29 cellular contexts compared by ENCODE assay signal in the genomic region with DNA sequence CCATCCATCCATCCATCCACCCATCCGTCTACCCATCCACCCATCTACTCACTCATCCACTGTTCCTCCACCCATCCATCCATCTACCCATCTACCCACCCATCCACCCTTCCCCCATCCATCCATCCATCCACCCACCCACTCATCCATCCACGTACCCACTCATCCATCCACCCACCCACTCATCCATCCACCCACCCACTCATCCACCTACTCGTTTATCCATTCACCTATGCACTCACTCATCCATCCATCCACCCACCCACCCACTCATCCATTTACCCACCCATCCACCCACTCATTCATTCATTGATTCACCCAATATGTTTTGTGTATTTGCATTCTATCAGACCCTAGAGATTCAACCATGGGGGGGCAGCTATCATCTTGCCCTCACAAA. TPM values are rescaled to one million over a fixed set of nuclear protein-coding genes. Genes with fewer than 3 reads are reported as not detected.
DNase-seq lines count a peak whose midpoint lies in the region; ATAC-seq, FAIRE-seq and TF ChIP-seq lines count a peak whose summit lies in the region.
"Had no signal": no experiment of that assay in that cellular context is flagged by ENCODE, and none has a peak within 500 bp of the region (broad histone marks: within the 10 kb centered on the region; RNA-seq: fewer than 3 reads in every experiment).

No MANE protein-coding gene starts in this region.

- H2AFZ ChIP-seq in K562 (ENCODE audit: low read depth, low read length) = no peak overlapping the region
- H2AFZ ChIP-seq: PC-9 had no signal

- no peaks in the 10 kb centered on the region for H4K20me1 ChIP-seq in BLaER1 treated with 17β-estradiol and CSF1 and Interleukin-3, amounts not matched to agents 10 nM and 100 nM
- H4K20me1 ChIP-seq in K562 (replicated peaks; ENCODE audit: control insufficient read depth, insufficient read depth, low read length) = no peaks in the 10 kb centered on the region

- intact Hi-C loops in K562 (cut with micrococcal nuclease) = no loop called here
- intact Hi-C loops in breast epithelium (cut with DNase I; ENCODE audit: low total_unique reads) = no loop called here

- no peak for TF ChIP-seq RAD21 in K562 (CRISPR knock-in tag; conservative IDR thresholded peaks at IDR 0.05 in 1 of 2, IDR thresholded peaks at IDR 0.05 in 1 of 2)

- no peak for DNase-seq in GM12892 (ENCODE audit: insufficient read length)
- DNase-seq in K562 (ENCODE audit: extremely low read depth in 1 of 4, low spot score in 3 of 4) = no peak
- no peak for DNase-seq in natural killer cell treated with Interleukin-12 subunit alpha and Interleukin-12 subunit beta and Interleukin-15 and Interleukin-18, amount 100 ng/mL, for 72 hours (ENCODE audit: low spot score)
- DNase-seq in NCI-H2107 (lab: John Stamatoyannopoulos, UW) = no peak
- DNase-seq in breast epithelium (ENCODE audit: low spot score in 2 of 2) = no peak
- no peak for DNase-seq in OCI-M1 (lab: John Stamatoyannopoulos, UW)
- DNase-seq in DMS79 treated with DMSO at 0.1 percent for 48 hours (lab: John Stamatoyannopoulos, UW) = no peak
- DNase-seq: Caco-2; CD8-positive, alpha-beta T cell; DMS 273 treated with DMSO at 0.1 percent for 48 hours; DMS79; Kasumi-1; NCI-H1105; NCI-H1436 treated with DMSO at 0.1 percent for 48 hours; NCI-H1930; NCI-H446; NCI-H524 treated with DMSO at 0.1 percent for 48 hours; NCI-H82; NK-92 treated with Interleukin-12 subunit alpha and Interleukin-12 subunit beta, amount 100 ng/mL, for 24 hours; PC-9; Right ventricle myocardium superior had no signal

- ATAC-seq in K562 = no peak
- ATAC-seq in natural killer cell treated with Interleukin-12 subunit alpha and Interleukin-12 subunit beta and Interleukin-15 and Interleukin-18, amount 100 ng/mL, for 72 hours = no peak
- ATAC-seq: CD8-positive, alpha-beta T cell; HepG2 had no signal

- peaks cover 12% of the 10 kb centered on the region; the same call in 2 of the 3 replicates for H3K79me2 ChIP-seq in K562 (ENCODE audit: control insufficient read depth, insufficient read depth, low read length)

- no peak overlapping the region for H3K9ac ChIP-seq in BLaER1 treated with 17β-estradiol and CSF1 and Interleukin-3, amounts not matched to agents 10 nM and 100 nM
- H3K9ac ChIP-seq in K562 (ENCODE audit: insufficient read depth in 1 of 2, low read depth in 2 of 2, low read length in 2 of 2) = no peak overlapping the region
- H3K9ac ChIP-seq: BLaER1 had no signal

- peaks cover 54 to 61% of the 10 kb centered on the region in 2 donors for H3K4me1 Mint-ChIP-seq in natural killer cell treated with Interleukin-12 subunit alpha and Interleukin-12 subunit beta and Interleukin-15 and Interleukin-18, amount 100 ng/mL, for 72 hours (ENCODE audit: low read depth in 2 of 2)

- TF ChIP-seq POLR2A in GM12892 (IDR thresholded peaks at IDR 0.05; ENCODE audit: low read depth, low read length) = no peak
- TF ChIP-seq POLR2A in K562 (conservative IDR thresholded peaks at IDR 0.05) = no peak
- no peak for TF ChIP-seq POLR2A in breast epithelium (IDR thresholded peaks at IDR 0.05)

- POLR2A ChIA-PET in K562 (lab: Yijun Ruan, JAX) = no interaction called here

- BruUV-seq in K562 (replicated peaks; lab: Mats Ljungman, UMichigan) = TSS peak; percentile 18

- WGBS in K562 (ENCODE audit: insufficient coverage, low coverage, missing lambda C conversion rate) = 56% methylated on average over 2 of the region's 3 CpGs

- peaks cover 13% of the 10 kb centered on the region for H3K36me3 Mint-ChIP-seq in natural killer cell treated with Interleukin-12 subunit alpha and Interleukin-12 subunit beta and Interleukin-15 and Interleukin-18, amount 100 ng/mL, for 72 hours
- H3K36me3 Mint-ChIP-seq: CD8-positive, alpha-beta T cell had no signal

- in situ Hi-C loops in K562 (cut with MboI) = no loop called here

- TF ChIP-seq CTCF in K562 (IDR thresholded peaks at IDR 0.05 in 2 of 3, conservative IDR thresholded peaks at IDR 0.05 in 1 of 3; ENCODE audit: insufficient read depth in 2 of 3, low read depth in 1 of 3, low read length in 3 of 3) = no peak
- no peak for TF ChIP-seq CTCF in breast epithelium (IDR thresholded peaks at IDR 0.05)

- peak overlapping the region in 1 of 11 experiments; percentile 90; a peak in 1 of 22 replicates for H3K27ac ChIP-seq in BLaER1 treated with 17β-estradiol and CSF1 and Interleukin-3, amounts not matched to agents 10 nM and 100 nM
- H3K27ac ChIP-seq in K562 (ENCODE audit: extremely low read depth, low read depth, low read length) (no peak overlapping the region), breast epithelium (no peak overlapping the region)
- H3K27ac ChIP-seq: PC-9, SJSA1 had no signal

- peak overlapping the region; percentile 49 for H3K4me3 Mint-ChIP-seq in natural killer cell treated with Interleukin-12 subunit alpha and Interleukin-12 subunit beta and Interleukin-15 and Interleukin-18, amount 100 ng/mL, for 72 hours
- H3K4me3 Mint-ChIP-seq: CD8-positive, alpha-beta T cell had no signal

- H3K9me1 ChIP-seq in K562 (ENCODE audit: control insufficient read depth, insufficient read depth, low read length) = no peaks in the 10 kb centered on the region

- no peak for TF ChIP-seq EP300 in K562 (IDR thresholded peaks at IDR 0.05; ENCODE audit: low read length)

- CTCF ChIA-PET in K562 (lab: Yijun Ruan, JAX; ENCODE audit: low intra/inter-chr PET ratio) = no interaction called here

- H3K9me3 ChIP-seq in BLaER1 treated with 17β-estradiol and CSF1 and Interleukin-3, amounts not matched to agents 10 nM and 100 nM (replicated peaks in 1 of 11) = peaks cover 0 to 17% (median 5%) of the 10 kb centered on the region in 11 experiments; a peak in 8 of 22 replicates
- H3K9me3 ChIP-seq in K562 (replicated peaks; ENCODE audit: control insufficient read depth, insufficient read depth, low read depth, low read length) = no peaks in the 10 kb centered on the region
- no peaks in the 10 kb centered on the region for H3K9me3 ChIP-seq in breast epithelium
- H3K9me3 ChIP-seq: BLaER1, Caco-2, SJSA1 had no signal

- H3K9me3 Mint-ChIP-seq in natural killer cell treated with Interleukin-12 subunit alpha and Interleukin-12 subunit beta and Interleukin-15 and Interleukin-18, amount 100 ng/mL, for 72 hours = peaks cover 4% of the 10 kb centered on the region

- H3K27me3 Mint-ChIP-seq in natural killer cell treated with Interleukin-12 subunit alpha and Interleukin-12 subunit beta and Interleukin-15 and Interleukin-18, amount 100 ng/mL, for 72 hours = no peaks in the 10 kb centered on the region

- peak; percentile 79 for FAIRE-seq in GM12892 (lab: Jason Lieb, UNC)
- no peak for FAIRE-seq in K562 (lab: Jason Lieb, UNC)
- FAIRE-seq: A204.1, GM19239, HepG2 had no signal

- H3K4me2 ChIP-seq in BLaER1 treated with 17β-estradiol and CSF1 and Interleukin-3, amounts not matched to agents 10 nM and 100 nM = peak overlapping the region in 8 of 11 experiments; percentile 91 to 99 (median 95); a peak in 11 of 22 replicates
- no peak overlapping the region for H3K4me2 ChIP-seq in K562 (ENCODE audit: insufficient read depth, low read length)
- H3K4me2 ChIP-seq: PC-9 had no signal

- peaks cover 0 to 21% (median 4%) of the 10 kb centered on the region in 11 experiments; a peak in 8 of 22 replicates for H3K36me3 ChIP-seq in BLaER1 treated with 17β-estradiol and CSF1 and Interleukin-3, amounts not matched to agents 10 nM and 100 nM
- H3K36me3 ChIP-seq in K562 (ENCODE audit: control insufficient read depth, insufficient read depth, low read length) (peaks cover 43% of the 10 kb centered on the region; the same call in 2 of the 3 replicates), breast epithelium (no peaks in the 10 kb centered on the region)
- H3K36me3 ChIP-seq: SJSA1 had no signal

- H3K4me3 ChIP-seq in BLaER1 treated with 17β-estradiol and CSF1 and Interleukin-3, amounts not matched to agents 10 nM and 100 nM = no peak overlapping the region
- no peak overlapping the region for H3K4me3 ChIP-seq in K562
- no peak overlapping the region for H3K4me3 ChIP-seq in breast epithelium
- H3K4me3 ChIP-seq: BLaER1, PC-9, SJSA1 had no signal

- H3K27ac Mint-ChIP-seq in natural killer cell treated with Interleukin-12 subunit alpha and Interleukin-12 subunit beta and Interleukin-15 and Interleukin-18, amount 100 ng/mL, for 72 hours = peak overlapping the region; percentile 99
- H3K27ac Mint-ChIP-seq: CD8-positive, alpha-beta T cell had no signal

- peaks cover 38 to 60% (median 49%) of the 10 kb centered on the region in 10 experiments for H3K4me1 ChIP-seq in BLaER1 treated with 17β-estradiol and CSF1 and Interleukin-3, amounts not matched to agents 10 nM and 100 nM
- peaks cover 7 to 8% of the 10 kb centered on the region in 2 experiments; a peak in 4 of 5 replicates for H3K4me1 ChIP-seq in K562 (replicated peaks in 1 of 2; ENCODE audit: control insufficient read depth in 2 of 2, insufficient read depth in 2 of 2, low read length in 2 of 2)
- no peaks in the 10 kb centered on the region for H3K4me1 ChIP-seq in breast epithelium
- H3K4me1 ChIP-seq: Caco-2, SJSA1 had no signal

- no peaks in the 10 kb centered on the region for H3K27me3 ChIP-seq in BLaER1 treated with 17β-estradiol and CSF1 and Interleukin-3, amounts not matched to agents 10 nM and 100 nM
- no peaks in the 10 kb centered on the region for H3K27me3 ChIP-seq in K562 (ENCODE audit: control insufficient read depth in 2 of 2, insufficient read depth in 2 of 2, low read length in 2 of 2)
- H3K27me3 ChIP-seq in breast epithelium = no peaks in the 10 kb centered on the region
- H3K27me3 ChIP-seq: BLaER1, SJSA1 had no signal

RNA-seq across cellular contexts. Expression of gene TNFRSF8, which starts 27.2 kb away (rescaled TPM):
- polyA plus RNA-seq in GM12892 (2012; ENCODE audit: missing spikeins) = 45.9 TPM
- 14.4 and 37.6 TPM in 2 replicates for total RNA-seq in K562 (2011; cell fraction: chromatin; rRNA removed; ENCODE audit: low replicate concordance)
- total RNA-seq in K562 (2011; cell fraction: nucleolus; rRNA removed) = 36.7 and 39.3 TPM in 2 replicates
- total RNA-seq in K562 (2011; cell fraction: nucleoplasm; rRNA removed) = 23.4 and 24.7 TPM in 2 replicates
- total RNA-seq in K562 (2014; rRNA removed) (22.2 and 27.1 TPM in 2 replicates), K562 (2014; rRNA removed; fragmentation: Illumina TruSeq; extraction: Trizol) (5.9 and 8.7 TPM in 2 replicates), K562 (2015; rRNA removed; fragmentation: Illumina TruSeq; extraction: Trizol) (17.1 and 18.9 TPM in 2 replicates), K562 (2021) (38.4 and 40.2 TPM in 2 replicates), breast epithelium (1 to 10 TPM in 2 of 3 donors, under 1 TPM in 1; 0.88 to 2.3 (median 1.6) TPM)
- polyA plus RNA-seq in K562 (2011; rRNA removed) (5.6 and 12.0 TPM in 2 replicates), K562 (2014; fragmentation: Illumina TruSeq; extraction: Trizol) (22.4 and 24.4 TPM in 2 replicates), K562 (2014; fragmentation: Nextera tagmentation; extraction: Ambion mirVana) (1 to 10 TPM; 3.5 to 3.7 TPM), K562 (2014; rRNA removed) (18.2 and 19.9 TPM in 2 replicates)
- 10.7 and 17.1 TPM in 2 replicates for polyA plus RNA-seq in K562 (2011; cell fraction: cytosol; rRNA removed)
- polyA plus RNA-seq in K562 (2011; cell fraction: nucleus; rRNA removed) = 8.7 and 10.8 TPM in 2 replicates
- 23.2 and 39.4 TPM in 2 replicates for polyA plus RNA-seq in K562 (2012)
- 6.5 and 7.8 TPM in 2 replicates for polyA minus RNA-seq in K562 (2011; rRNA and poly(A)+ RNA removed)
- polyA minus RNA-seq in K562 (2011; cell fraction: cytosol; rRNA and poly(A)+ RNA removed) = 14.6 and 16.9 TPM in 2 replicates
- polyA minus RNA-seq in K562 (2011; cell fraction: nucleus; rRNA and poly(A)+ RNA removed) = 5.3 and 7.6 TPM in 2 replicates
- 10 to 100 TPM; 16.3 to 77.3 TPM for total RNA-seq in natural killer cell treated with Interleukin-12 subunit alpha and Interleukin-12 subunit beta and Interleukin-15 and Interleukin-18, amount 100 ng/mL, for 72 hours
- total RNA-seq: Caco-2; CD8-positive, alpha-beta T cell; HepG2; HT-29; PC-9; RPMI7951; SJSA1 had no signal
- polyA plus RNA-seq: HepG2 had no signal
